In genomic region chr9:11663913-11664312, GRCh38 we compare ENCODE assay signal across 7 cellular contexts.
"Had no signal": no experiment of that assay in that cellular context is flagged by ENCODE, and none has a peak within 500 bp of the region (broad histone marks: within the 10 kb centered on the region; RNA-seq: fewer than 3 reads in every experiment).

No MANE protein-coding gene starts in this region.

- DNase-seq: GDM1, GF-D8 had no signal

- FAIRE-seq: GM12878, GM12891, GM12892, GM18507, GM19239 had no signal

- H3K4me3 ChIP-seq: GM12878 had no signal

- ATAC-seq: GM12878 had no signal
